Comparison of ENCODE assay signal across 12 cellular contexts in the genomic region with DNA sequence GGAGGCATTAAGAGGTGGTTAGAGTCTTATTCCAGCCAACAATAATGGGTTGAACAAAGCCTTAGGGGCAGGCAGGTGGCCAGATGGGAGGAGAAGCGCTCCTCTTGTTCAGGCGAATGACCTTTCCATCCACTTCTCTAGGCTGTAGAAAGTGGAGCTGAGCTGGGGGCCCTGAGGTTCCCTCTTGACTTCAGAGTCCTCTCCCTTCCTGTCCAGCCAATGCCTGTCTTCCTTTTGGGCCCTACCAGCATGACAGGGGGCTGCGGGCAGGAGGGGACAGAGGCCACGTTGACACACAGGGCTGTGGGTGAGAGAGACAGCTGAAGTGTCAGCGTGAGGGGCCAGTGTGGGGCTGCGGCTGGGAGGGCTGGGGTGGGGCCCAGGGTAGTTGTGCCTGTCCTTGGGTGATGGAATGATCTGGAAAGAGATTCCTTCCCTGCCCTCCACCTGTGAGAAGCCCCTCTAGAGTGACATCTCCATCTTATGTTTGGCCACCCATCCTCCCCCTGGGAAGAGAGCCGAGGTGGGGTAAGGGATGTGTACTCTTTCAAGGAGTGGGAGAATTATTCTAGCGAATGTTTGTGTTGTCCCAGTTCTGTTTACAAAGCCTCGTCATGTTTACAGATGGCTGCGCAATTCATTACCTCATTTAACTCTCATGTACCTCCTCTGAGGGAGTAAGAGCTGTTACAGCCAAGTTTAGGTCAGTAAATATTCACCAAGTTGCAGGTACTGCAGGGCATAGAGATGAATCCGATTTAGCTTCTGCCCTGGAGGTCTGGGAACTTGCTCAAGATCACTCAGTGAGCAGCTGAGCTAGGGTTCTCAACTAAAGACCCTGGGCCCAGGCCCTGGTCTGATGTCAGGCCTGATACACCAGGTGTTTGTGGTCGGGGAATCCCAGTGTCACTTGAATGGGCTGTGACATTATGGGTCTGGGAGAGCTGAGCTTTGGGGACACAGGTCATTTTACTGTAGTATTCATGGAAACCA. TPM values are rescaled to one million over a fixed set of nuclear protein-coding genes. Genes with fewer than 3 reads are reported as not detected.
DNase-seq lines count a peak whose midpoint lies in the region; ATAC-seq and TF ChIP-seq lines count a peak whose summit lies in the region.
"Had no signal": no experiment of that assay in that cellular context is flagged by ENCODE, and none has a peak within 500 bp of the region (broad histone marks: within the 10 kb centered on the region; RNA-seq: fewer than 3 reads in every experiment).

No MANE protein-coding gene starts in this region.

- peaks cover 17% of the 10 kb centered on the region for H3K4me1 Mint-ChIP-seq in activated CD8-positive, alpha-beta T cell treated with anti-CD3 and anti-CD28 coated beads for 36 hours (ENCODE audit: low read depth)
- H3K4me1 Mint-ChIP-seq in activated CD8-positive, alpha-beta T cell treated with anti-CD3 and anti-CD28 coated beads, Interleukin-2, amount 10 ng/mL, durations not matched to agents 7 days and 5 days (ENCODE audit: low read depth): peaks cover 18% of the 10 kb centered on the region

- DNase-seq in activated CD8-positive, alpha-beta T cell treated with anti-CD3 and anti-CD28 coated beads for 36 hours: peak; percentile 31
- no peak for DNase-seq in activated CD8-positive, alpha-beta T cell treated with anti-CD3 and anti-CD28 coated beads, Interleukin-2, amount 10 ng/mL, durations not matched to agents 7 days and 5 days
- DNase-seq in WERI-Rb-1 (no peak), lung (ENCODE audit: low spot score) (no peak), transverse colon (no peak), NOMO-1 (lab: John Stamatoyannopoulos, UW; ENCODE audit: unreplicated experiment in 2 of 2) (no peak), Karpas-422 (no peak)
- DNase-seq in effector CD4-positive, alpha-beta T cell: no peak
- DNase-seq: NCI-H526 treated with DMSO at 0.1 percent for 48 hours had no signal

- H3K4me3 Mint-ChIP-seq in activated CD8-positive, alpha-beta T cell treated with anti-CD3 and anti-CD28 coated beads for 36 hours: no peak overlapping the region
- H3K4me3 Mint-ChIP-seq in activated CD8-positive, alpha-beta T cell treated with anti-CD3 and anti-CD28 coated beads, Interleukin-2, amount 10 ng/mL, durations not matched to agents 7 days and 5 days: no peak overlapping the region

- CTCF ChIA-PET in activated CD8-positive, alpha-beta T cell treated with anti-CD3 and anti-CD28 coated beads for 36 hours (lab: Charles Lee): interaction anchor here (0.8 to 1.5 kb wide), 6 partner anchors 11 to 82 kb away, joined by 3 to 5 read pairs (median 3); partner anchors contain the start of gene PNMT
- CTCF ChIA-PET in activated CD8-positive, alpha-beta T cell treated with anti-CD3 and anti-CD28 coated beads, Interleukin-2, amount 10 ng/mL, durations not matched to agents 7 days and 5 days (lab: Charles Lee): interaction anchor here (0.8 to 2.1 kb wide), 5 partner anchors 8 to 81 kb away, joined by 3 to 10 read pairs (median 4); no protein-coding TSS in a partner anchor

- 59 to 65% methylated on average over 11 to 12 of the region's 12 CpGs for WGBS in lung, 2 donors
- WGBS in transverse colon (ENCODE audit: low coverage in 1 of 2), 2 donors: 20 to 46% methylated on average over 1 to 12 of the region's 12 CpGs

- H3K4me2 ChIP-seq in Karpas-422 (ENCODE audit: low read depth, low read length, poor library complexity, severe bottlenecking): no peak overlapping the region

- no peaks in the 10 kb centered on the region for H3K79me2 ChIP-seq in Karpas-422 (ENCODE audit: low read length)

- no peak overlapping the region for H3K4me3 ChIP-seq in WERI-Rb-1 (ENCODE audit: low read depth, low read length)
- no peak overlapping the region for H3K4me3 ChIP-seq in lung
- H3K4me3 ChIP-seq in transverse colon: no peak overlapping the region
- H3K4me3 ChIP-seq in Karpas-422 (ENCODE audit: low read length): no peak overlapping the region

- no peaks in the 10 kb centered on the region for H3K9me2 ChIP-seq in Karpas-422 (replicated peaks; ENCODE audit: insufficient read depth, low read length)

- H3K27ac ChIP-seq in WERI-Rb-1: peak overlapping the region; percentile 41
- peak overlapping the region; percentile 52 to 62 for H3K27ac ChIP-seq in lung (ENCODE audit: low read depth in 1 of 2, low read length in 1 of 2)
- peak overlapping the region; percentile 83 to 92 (median 90) for H3K27ac ChIP-seq in transverse colon
- H3K27ac ChIP-seq in Karpas-422 (ENCODE audit: low read length): no peak overlapping the region

- H3K27ac Mint-ChIP-seq in activated CD8-positive, alpha-beta T cell treated with anti-CD3 and anti-CD28 coated beads for 36 hours: no peak overlapping the region
- H3K27ac Mint-ChIP-seq in activated CD8-positive, alpha-beta T cell treated with anti-CD3 and anti-CD28 coated beads, Interleukin-2, amount 10 ng/mL, durations not matched to agents 7 days and 5 days: no peak overlapping the region

- ATAC-seq in activated CD8-positive, alpha-beta T cell treated with anti-CD3 and anti-CD28 coated beads for 36 hours: no peak
- no peak for ATAC-seq in activated CD8-positive, alpha-beta T cell treated with anti-CD3 and anti-CD28 coated beads, Interleukin-2, amount 10 ng/mL, durations not matched to agents 7 days and 5 days
- ATAC-seq in lung (ENCODE audit: insufficient read depth, low FRiP score): no peak

- no peak for TF ChIP-seq POLR2A in transverse colon (IDR thresholded peaks at IDR 0.05)

- H3K9me3 ChIP-seq in WERI-Rb-1 (ENCODE audit: severe bottlenecking) (no peaks in the 10 kb centered on the region), lung (ENCODE audit: control insufficient read depth in 2 of 2, insufficient read depth in 1 of 2, low read length in 1 of 2) (no peaks in the 10 kb centered on the region), transverse colon (no peaks in the 10 kb centered on the region), Karpas-422 (ENCODE audit: low read length) (no peaks in the 10 kb centered on the region)

- H2AFZ ChIP-seq in Karpas-422 (ENCODE audit: low read length): no peak overlapping the region

- in situ Hi-C loops in transverse colon (cut with MboI; ENCODE audit: low pct_ligation_motif_present in 1 of 4, low pct_unique_long_range_greater_than_20kb in 1 of 4, low sequenced_read_pairs in 3 of 4): no loop called here

- TF ChIP-seq CTCF in activated CD8-positive, alpha-beta T cell treated with anti-CD3 and anti-CD28 coated beads for 36 hours (IDR thresholded peaks at IDR 0.05): no peak
- no peak for TF ChIP-seq CTCF in WERI-Rb-1 (IDR thresholded peaks at IDR 0.05; ENCODE audit: low read depth, low read length)
- TF ChIP-seq CTCF in lung (IDR thresholded peaks at IDR 0.05; ENCODE audit: control extremely low read depth, extremely low read depth): no peak
- TF ChIP-seq CTCF in transverse colon (IDR thresholded peaks at IDR 0.05): no peak

- peaks cover 27% of the 10 kb centered on the region for H3K27me3 Mint-ChIP-seq in activated CD8-positive, alpha-beta T cell treated with anti-CD3 and anti-CD28 coated beads for 36 hours
- H3K27me3 Mint-ChIP-seq in activated CD8-positive, alpha-beta T cell treated with anti-CD3 and anti-CD28 coated beads, Interleukin-2, amount 10 ng/mL, durations not matched to agents 7 days and 5 days (ENCODE audit: low read depth): peaks cover 25% of the 10 kb centered on the region

- no peaks in the 10 kb centered on the region for H4K20me1 ChIP-seq in Karpas-422 (ENCODE audit: insufficient read depth, low read depth, low read length)

- TF ChIP-seq EP300 in transverse colon (IDR thresholded peaks at IDR 0.05; ENCODE audit: low read depth): no peak

- no peak overlapping the region for H3K9ac ChIP-seq in Karpas-422 (ENCODE audit: low read length)

- intact Hi-C loops in activated CD8-positive, alpha-beta T cell treated with anti-CD3 and anti-CD28 coated beads for 36 hours (cut with micrococcal nuclease): no loop called here
- intact Hi-C loops in transverse colon (cut with DNase I; ENCODE audit: low total_unique reads): no loop called here

- H3K36me3 Mint-ChIP-seq in activated CD8-positive, alpha-beta T cell treated with anti-CD3 and anti-CD28 coated beads for 36 hours (ENCODE audit: low read depth): peaks cover 2% of the 10 kb centered on the region
- peaks cover 2% of the 10 kb centered on the region for H3K36me3 Mint-ChIP-seq in activated CD8-positive, alpha-beta T cell treated with anti-CD3 and anti-CD28 coated beads, Interleukin-2, amount 10 ng/mL, durations not matched to agents 7 days and 5 days (ENCODE audit: low read depth)
- H3K36me3 Mint-ChIP-seq: activated naive CD4-positive, alpha-beta T cell treated with anti-CD3 and anti-CD28 coated beads, Interleukin-2, amount 50 U/mL, for 72 hours had no signal

- peaks cover 3% of the 10 kb centered on the region; the same call in 1 of the 2 replicates for H3K36me3 ChIP-seq in WERI-Rb-1
- peaks cover 0 to 4% of the 10 kb centered on the region in 2 donors for H3K36me3 ChIP-seq in lung (ENCODE audit: control insufficient read depth in 2 of 2, insufficient read depth in 2 of 2, low read length in 2 of 2)
- no peaks in the 10 kb centered on the region for H3K36me3 ChIP-seq in transverse colon
- H3K36me3 ChIP-seq in Karpas-422 (ENCODE audit: insufficient read depth, low read length): no peaks in the 10 kb centered on the region

- no peaks in the 10 kb centered on the region for H3K27me3 ChIP-seq in WERI-Rb-1 (ENCODE audit: insufficient read depth, low read depth, severe bottlenecking)
- no peaks in the 10 kb centered on the region for H3K27me3 ChIP-seq in lung (ENCODE audit: control insufficient read depth, insufficient read depth)
- H3K27me3 ChIP-seq in transverse colon: peaks cover 4% of the 10 kb centered on the region
- H3K27me3 ChIP-seq in Karpas-422 (ENCODE audit: low read length): no peaks in the 10 kb centered on the region

- peaks cover 3 to 21% of the 10 kb centered on the region in 2 donors for H3K4me1 ChIP-seq in lung (ENCODE audit: control insufficient read depth in 2 of 2, insufficient read depth in 2 of 2, low read length in 2 of 2)
- peaks cover 43 to 72% (median 68%) of the 10 kb centered on the region in 4 donors for H3K4me1 ChIP-seq in transverse colon
- H3K4me1 ChIP-seq in Karpas-422 (ENCODE audit: low read length): no peaks in the 10 kb centered on the region

- POLR2A ChIA-PET in activated CD8-positive, alpha-beta T cell treated with anti-CD3 and anti-CD28 coated beads for 36 hours (lab: Charles Lee): no interaction called here
- POLR2A ChIA-PET in activated CD8-positive, alpha-beta T cell treated with anti-CD3 and anti-CD28 coated beads, Interleukin-2, amount 10 ng/mL, durations not matched to agents 7 days and 5 days (lab: Charles Lee): interaction anchor here (0.6 to 2.5 kb wide), 3 partner anchors 15 to 78 kb away, joined by 3 to 9 read pairs (median 3); partner anchors contain the start of gene PGAP3

- no peaks in the 10 kb centered on the region for H3K9me3 Mint-ChIP-seq in activated CD8-positive, alpha-beta T cell treated with anti-CD3 and anti-CD28 coated beads for 36 hours
- H3K9me3 Mint-ChIP-seq in activated CD8-positive, alpha-beta T cell treated with anti-CD3 and anti-CD28 coated beads, Interleukin-2, amount 10 ng/mL, durations not matched to agents 7 days and 5 days (ENCODE audit: insufficient read depth): no peaks in the 10 kb centered on the region
- H3K9me3 Mint-ChIP-seq: activated naive CD4-positive, alpha-beta T cell treated with anti-CD3 and anti-CD28 coated beads, Interleukin-2, amount 50 U/mL, for 72 hours had no signal

RNA-seq across cellular contexts. Expression of gene ERBB2, which starts 3.3 kb away (rescaled TPM):
- total RNA-seq in activated CD8-positive, alpha-beta T cell treated with anti-CD3 and anti-CD28 coated beads for 36 hours: 1 to 10 TPM; 5.2 TPM
- 1 to 10 TPM; 2.1 to 3.0 TPM for total RNA-seq in activated CD8-positive, alpha-beta T cell treated with anti-CD3 and anti-CD28 coated beads, Interleukin-2, amount 10 ng/mL, durations not matched to agents 7 days and 5 days
- total RNA-seq in lung: 100 to 1,000 TPM; 119 to 130 TPM
- 10 to 100 TPM; 32.2 to 40.1 TPM for polyA plus RNA-seq in lung
- total RNA-seq in transverse colon: 100 to 1,000 TPM; 175 to 439 (median 234) TPM
- total RNA-seq in Karpas-422 (2014; rRNA removed; shearing (Covaris generic); ENCODE audit: low replicate concordance): 7.3 and 10.9 TPM in 2 replicates

RNA-seq across cellular contexts. Expression of gene PGAP3, which starts 15.3 kb away (rescaled TPM):
- total RNA-seq in activated CD8-positive, alpha-beta T cell treated with anti-CD3 and anti-CD28 coated beads for 36 hours: 1 to 10 TPM; 6.4 to 7.4 TPM
- 10 to 100 TPM; 12.3 to 14.7 TPM for total RNA-seq in activated CD8-positive, alpha-beta T cell treated with anti-CD3 and anti-CD28 coated beads, Interleukin-2, amount 10 ng/mL, durations not matched to agents 7 days and 5 days
- total RNA-seq in lung (10 to 100 TPM; 17.0 to 39.7 TPM), transverse colon (10 to 100 TPM; 19.9 to 82.6 (median 46.2) TPM)
- 10 to 100 TPM; 15.9 to 35.8 TPM for polyA plus RNA-seq in lung
- 10.6 and 20.2 TPM in 2 replicates for total RNA-seq in Karpas-422 (2014; rRNA removed; shearing (Covaris generic); ENCODE audit: low replicate concordance)

RNA-seq across cellular contexts. Expression of gene MIEN1, which starts 27.1 kb away (rescaled TPM):
- 10 to 100 TPM; 32.5 to 34.0 TPM for total RNA-seq in activated CD8-positive, alpha-beta T cell treated with anti-CD3 and anti-CD28 coated beads for 36 hours
- total RNA-seq in activated CD8-positive, alpha-beta T cell treated with anti-CD3 and anti-CD28 coated beads, Interleukin-2, amount 10 ng/mL, durations not matched to agents 7 days and 5 days: 10 to 100 TPM; 44.0 to 44.6 TPM
- total RNA-seq in lung (10 to 100 TPM; 20.8 to 47.2 TPM), transverse colon (100 to 1,000 TPM in 3 of 4 donors, 10 to 100 TPM in 1; 99.3 to 215 (median 109) TPM)
- 100 to 1,000 TPM in 1 of 2 donors, 10 to 100 TPM in 1; 69.3 to 136 TPM for polyA plus RNA-seq in lung
- 77.8 and 78.6 TPM in 2 replicates for total RNA-seq in Karpas-422 (2014; rRNA removed; shearing (Covaris generic); ENCODE audit: low replicate concordance)

RNA-seq across cellular contexts. Expression of gene GRB7, which starts 34.5 kb away (rescaled TPM):
- total RNA-seq in activated CD8-positive, alpha-beta T cell treated with anti-CD3 and anti-CD28 coated beads for 36 hours: 1 to 10 TPM in 1 of 2 experiments, not detected in 1; 1.2 TPM
- total RNA-seq in activated CD8-positive, alpha-beta T cell treated with anti-CD3 and anti-CD28 coated beads, Interleukin-2, amount 10 ng/mL, durations not matched to agents 7 days and 5 days: under 1 TPM in 1 of 2 experiments, not detected in 1; 0.37 TPM
- total RNA-seq in lung: 10 to 100 TPM; 19.8 to 25.5 TPM
- 10 to 100 TPM in 1 of 2 donors, 1 to 10 TPM in 1; 6.6 to 13.4 TPM for polyA plus RNA-seq in lung
- total RNA-seq in transverse colon: 10 to 100 TPM; 25.9 to 44.5 (median 32.3) TPM
- 0.18 and 1.5 TPM in 2 replicates for total RNA-seq in Karpas-422 (2014; rRNA removed; shearing (Covaris generic); ENCODE audit: low replicate concordance)
- total RNA-seq: mononuclear cell had no signal

RNA-seq across cellular contexts. Expression of gene PNMT, which starts 34.9 kb away (rescaled TPM):
- under 1 TPM in 1 of 2 experiments, not detected in 1; 0.40 TPM for total RNA-seq in activated CD8-positive, alpha-beta T cell treated with anti-CD3 and anti-CD28 coated beads for 36 hours
- not detected for total RNA-seq in activated CD8-positive, alpha-beta T cell treated with anti-CD3 and anti-CD28 coated beads, Interleukin-2, amount 10 ng/mL, durations not matched to agents 7 days and 5 days
- total RNA-seq in lung (1 to 10 TPM; 1.9 to 4.3 TPM), transverse colon (10 to 100 TPM in 1 of 4 donors, 1 to 10 TPM in 2, under 1 TPM in 1; 0.80 to 48.3 (median 1.3) TPM)
- 1 to 10 TPM; 2.9 to 4.1 TPM for polyA plus RNA-seq in lung
- total RNA-seq in Karpas-422 (2014; rRNA removed; shearing (Covaris generic); ENCODE audit: low replicate concordance): 6.8 TPM in 1 of 2 replicates, not detected in the other
- total RNA-seq: epithelial cell of proximal tubule, mononuclear cell had no signal

Comparison
In these comparisons a context has a peak if more than half of its experiments do, and no peak if none do; other contexts are left out.
1. RNA of gene ERBB2, which starts 3.3 kb away (total RNA-seq): 175 to 439 TPM in transverse colon and 119 to 130 TPM in lung; 7.3 to 10.9 TPM in Karpas-422, 5.2 TPM in activated CD8-positive, alpha-beta T cell treated with anti-CD3 and anti-CD28 coated beads for 36 hours and 2.1 to 3.0 TPM in activated CD8-positive, alpha-beta T cell treated with anti-CD3 and anti-CD28 coated beads, Interleukin-2, amount 10 ng/mL, durations not matched to agents 7 days and 5 days; every median in the first group is over 10 times any median in the second.